In genomic region chr3:39021029-39021428, GRCh38 we compare ENCODE assay signal across 2 cellular contexts.
TF ChIP-seq lines count a peak whose summit lies in the region.

No MANE protein-coding gene starts in this region.

TF ChIP-seq in GM12878, 131 proteins besides CTCF, POLR2A, EP300 and RAD21 (continued from another document):
- TF ChIP-seq RELB (IDR thresholded peaks at IDR 0.05; ENCODE audit: low read depth) (peak; percentile 91), MTA2 (IDR thresholded peaks at IDR 0.05; ENCODE audit: low read depth) (peak; percentile 88), RAD51 (IDR thresholded peaks at IDR 0.05) (no peak), RFX5 (IDR thresholded peaks at IDR 0.05; ENCODE audit: low read depth, low read length) (peak; percentile 74), CEBPZ (IDR thresholded peaks at IDR 0.05; ENCODE audit: low read depth, low read length) (no peak), RUNX3 (IDR thresholded peaks at IDR 0.05; ENCODE audit: low read length) (peak; percentile 67)
- TF ChIP-seq, protein P1, sequence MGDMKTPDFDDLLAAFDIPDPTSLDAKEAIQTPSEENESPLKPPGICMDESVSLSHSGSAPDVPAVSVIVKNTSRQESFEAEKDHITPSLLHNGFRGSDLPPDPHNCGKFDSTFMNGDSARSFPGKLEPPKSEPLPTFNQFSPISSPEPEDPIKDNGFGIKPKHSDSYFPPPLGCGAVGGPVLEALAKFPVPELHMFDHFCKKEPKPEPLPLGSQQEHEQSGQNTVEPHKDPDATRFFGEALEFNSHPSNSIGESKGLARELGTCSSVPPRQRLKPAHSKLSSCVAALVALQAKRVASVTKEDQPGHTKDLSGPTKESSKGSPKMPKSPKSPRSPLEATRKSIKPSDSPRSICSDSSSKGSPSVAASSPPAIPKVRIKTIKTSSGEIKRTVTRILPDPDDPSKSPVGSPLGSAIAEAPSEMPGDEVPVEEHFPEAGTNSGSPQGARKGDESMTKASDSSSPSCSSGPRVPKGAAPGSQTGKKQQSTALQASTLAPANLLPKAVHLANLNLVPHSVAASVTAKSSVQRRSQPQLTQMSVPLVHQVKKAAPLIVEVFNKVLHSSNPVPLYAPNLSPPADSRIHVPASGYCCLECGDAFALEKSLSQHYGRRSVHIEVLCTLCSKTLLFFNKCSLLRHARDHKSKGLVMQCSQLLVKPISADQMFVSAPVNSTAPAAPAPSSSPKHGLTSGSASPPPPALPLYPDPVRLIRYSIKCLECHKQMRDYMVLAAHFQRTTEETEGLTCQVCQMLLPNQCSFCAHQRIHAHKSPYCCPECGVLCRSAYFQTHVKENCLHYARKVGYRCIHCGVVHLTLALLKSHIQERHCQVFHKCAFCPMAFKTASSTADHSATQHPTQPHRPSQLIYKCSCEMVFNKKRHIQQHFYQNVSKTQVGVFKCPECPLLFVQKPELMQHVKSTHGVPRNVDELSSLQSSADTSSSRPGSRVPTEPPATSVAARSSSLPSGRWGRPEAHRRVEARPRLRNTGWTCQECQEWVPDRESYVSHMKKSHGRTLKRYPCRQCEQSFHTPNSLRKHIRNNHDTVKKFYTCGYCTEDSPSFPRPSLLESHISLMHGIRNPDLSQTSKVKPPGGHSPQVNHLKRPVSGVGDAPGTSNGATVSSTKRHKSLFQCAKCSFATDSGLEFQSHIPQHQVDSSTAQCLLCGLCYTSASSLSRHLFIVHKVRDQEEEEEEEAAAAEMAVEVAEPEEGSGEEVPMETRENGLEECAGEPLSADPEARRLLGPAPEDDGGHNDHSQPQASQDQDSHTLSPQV (IDR thresholded peaks at IDR 0.05): 0 out of 2 replicates have a peak, but pooled peaks have one; percentile 28

TF ChIP-seq in WTC11, 78 proteins besides CTCF, POLR2A, EP300 and RAD21 (continued from another document):
- TF ChIP-seq, protein P2, sequence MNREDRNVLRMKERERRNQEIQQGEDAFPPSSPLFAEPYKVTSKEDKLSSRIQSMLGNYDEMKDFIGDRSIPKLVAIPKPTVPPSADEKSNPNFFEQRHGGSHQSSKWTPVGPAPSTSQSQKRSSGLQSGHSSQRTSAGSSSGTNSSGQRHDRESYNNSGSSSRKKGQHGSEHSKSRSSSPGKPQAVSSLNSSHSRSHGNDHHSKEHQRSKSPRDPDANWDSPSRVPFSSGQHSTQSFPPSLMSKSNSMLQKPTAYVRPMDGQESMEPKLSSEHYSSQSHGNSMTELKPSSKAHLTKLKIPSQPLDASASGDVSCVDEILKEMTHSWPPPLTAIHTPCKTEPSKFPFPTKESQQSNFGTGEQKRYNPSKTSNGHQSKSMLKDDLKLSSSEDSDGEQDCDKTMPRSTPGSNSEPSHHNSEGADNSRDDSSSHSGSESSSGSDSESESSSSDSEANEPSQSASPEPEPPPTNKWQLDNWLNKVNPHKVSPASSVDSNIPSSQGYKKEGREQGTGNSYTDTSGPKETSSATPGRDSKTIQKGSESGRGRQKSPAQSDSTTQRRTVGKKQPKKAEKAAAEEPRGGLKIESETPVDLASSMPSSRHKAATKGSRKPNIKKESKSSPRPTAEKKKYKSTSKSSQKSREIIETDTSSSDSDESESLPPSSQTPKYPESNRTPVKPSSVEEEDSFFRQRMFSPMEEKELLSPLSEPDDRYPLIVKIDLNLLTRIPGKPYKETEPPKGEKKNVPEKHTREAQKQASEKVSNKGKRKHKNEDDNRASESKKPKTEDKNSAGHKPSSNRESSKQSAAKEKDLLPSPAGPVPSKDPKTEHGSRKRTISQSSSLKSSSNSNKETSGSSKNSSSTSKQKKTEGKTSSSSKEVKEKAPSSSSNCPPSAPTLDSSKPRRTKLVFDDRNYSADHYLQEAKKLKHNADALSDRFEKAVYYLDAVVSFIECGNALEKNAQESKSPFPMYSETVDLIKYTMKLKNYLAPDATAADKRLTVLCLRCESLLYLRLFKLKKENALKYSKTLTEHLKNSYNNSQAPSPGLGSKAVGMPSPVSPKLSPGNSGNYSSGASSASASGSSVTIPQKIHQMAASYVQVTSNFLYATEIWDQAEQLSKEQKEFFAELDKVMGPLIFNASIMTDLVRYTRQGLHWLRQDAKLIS (CRISPR knock-in tag; IDR thresholded peaks at IDR 0.05; ENCODE audit: borderline replicate concordance): no peak
- TF ChIP-seq, protein P3, sequence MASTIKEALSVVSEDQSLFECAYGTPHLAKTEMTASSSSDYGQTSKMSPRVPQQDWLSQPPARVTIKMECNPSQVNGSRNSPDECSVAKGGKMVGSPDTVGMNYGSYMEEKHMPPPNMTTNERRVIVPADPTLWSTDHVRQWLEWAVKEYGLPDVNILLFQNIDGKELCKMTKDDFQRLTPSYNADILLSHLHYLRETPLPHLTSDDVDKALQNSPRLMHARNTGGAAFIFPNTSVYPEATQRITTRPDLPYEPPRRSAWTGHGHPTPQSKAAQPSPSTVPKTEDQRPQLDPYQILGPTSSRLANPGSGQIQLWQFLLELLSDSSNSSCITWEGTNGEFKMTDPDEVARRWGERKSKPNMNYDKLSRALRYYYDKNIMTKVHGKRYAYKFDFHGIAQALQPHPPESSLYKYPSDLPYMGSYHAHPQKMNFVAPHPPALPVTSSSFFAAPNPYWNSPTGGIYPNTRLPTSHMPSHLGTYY (CRISPR knock-in tag; IDR thresholded peaks at IDR 0.05): no peak
- TF ChIP-seq ZNF396 (CRISPR knock-in tag; IDR thresholded peaks at IDR 0.05; ENCODE audit: borderline replicate concordance) (no peak), TEAD4 (CRISPR knock-in tag; IDR thresholded peaks at IDR 0.05) (no peak), PRRX2 (CRISPR knock-in tag; IDR thresholded peaks at IDR 0.05) (no peak), ZNF219 (CRISPR knock-in tag; IDR thresholded peaks at IDR 0.05; ENCODE audit: borderline replicate concordance) (no peak), ZNF512 (CRISPR knock-in tag; IDR thresholded peaks at IDR 0.05; ENCODE audit: borderline replicate concordance) (no peak), ZNF281 (CRISPR knock-in tag; IDR thresholded peaks at IDR 0.05) (no peak), IRF2 (CRISPR knock-in tag; IDR thresholded peaks at IDR 0.05; ENCODE audit: borderline replicate concordance, low read depth) (no peak), GRHL2 (CRISPR knock-in tag; IDR thresholded peaks at IDR 0.05; ENCODE audit: insufficient replicate concordance, severe bottlenecking) (no peak), ELF4 (CRISPR knock-in tag; IDR thresholded peaks at IDR 0.05; ENCODE audit: low read depth) (no peak), MLX (CRISPR knock-in tag; IDR thresholded peaks at IDR 0.05) (no peak), FOXK1 (CRISPR knock-in tag; IDR thresholded peaks at IDR 0.05) (no peak)
- TF ChIP-seq, protein P4, sequence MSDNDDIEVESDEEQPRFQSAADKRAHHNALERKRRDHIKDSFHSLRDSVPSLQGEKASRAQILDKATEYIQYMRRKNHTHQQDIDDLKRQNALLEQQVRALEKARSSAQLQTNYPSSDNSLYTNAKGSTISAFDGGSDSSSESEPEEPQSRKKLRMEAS (CRISPR knock-in tag; IDR thresholded peaks at IDR 0.05): no peak
- TF ChIP-seq, protein P5, sequence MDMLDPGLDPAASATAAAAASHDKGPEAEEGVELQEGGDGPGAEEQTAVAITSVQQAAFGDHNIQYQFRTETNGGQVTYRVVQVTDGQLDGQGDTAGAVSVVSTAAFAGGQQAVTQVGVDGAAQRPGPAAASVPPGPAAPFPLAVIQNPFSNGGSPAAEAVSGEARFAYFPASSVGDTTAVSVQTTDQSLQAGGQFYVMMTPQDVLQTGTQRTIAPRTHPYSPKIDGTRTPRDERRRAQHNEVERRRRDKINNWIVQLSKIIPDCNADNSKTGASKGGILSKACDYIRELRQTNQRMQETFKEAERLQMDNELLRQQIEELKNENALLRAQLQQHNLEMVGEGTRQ (CRISPR knock-in tag; IDR thresholded peaks at IDR 0.05): no peak
- TF ChIP-seq, protein P6, sequence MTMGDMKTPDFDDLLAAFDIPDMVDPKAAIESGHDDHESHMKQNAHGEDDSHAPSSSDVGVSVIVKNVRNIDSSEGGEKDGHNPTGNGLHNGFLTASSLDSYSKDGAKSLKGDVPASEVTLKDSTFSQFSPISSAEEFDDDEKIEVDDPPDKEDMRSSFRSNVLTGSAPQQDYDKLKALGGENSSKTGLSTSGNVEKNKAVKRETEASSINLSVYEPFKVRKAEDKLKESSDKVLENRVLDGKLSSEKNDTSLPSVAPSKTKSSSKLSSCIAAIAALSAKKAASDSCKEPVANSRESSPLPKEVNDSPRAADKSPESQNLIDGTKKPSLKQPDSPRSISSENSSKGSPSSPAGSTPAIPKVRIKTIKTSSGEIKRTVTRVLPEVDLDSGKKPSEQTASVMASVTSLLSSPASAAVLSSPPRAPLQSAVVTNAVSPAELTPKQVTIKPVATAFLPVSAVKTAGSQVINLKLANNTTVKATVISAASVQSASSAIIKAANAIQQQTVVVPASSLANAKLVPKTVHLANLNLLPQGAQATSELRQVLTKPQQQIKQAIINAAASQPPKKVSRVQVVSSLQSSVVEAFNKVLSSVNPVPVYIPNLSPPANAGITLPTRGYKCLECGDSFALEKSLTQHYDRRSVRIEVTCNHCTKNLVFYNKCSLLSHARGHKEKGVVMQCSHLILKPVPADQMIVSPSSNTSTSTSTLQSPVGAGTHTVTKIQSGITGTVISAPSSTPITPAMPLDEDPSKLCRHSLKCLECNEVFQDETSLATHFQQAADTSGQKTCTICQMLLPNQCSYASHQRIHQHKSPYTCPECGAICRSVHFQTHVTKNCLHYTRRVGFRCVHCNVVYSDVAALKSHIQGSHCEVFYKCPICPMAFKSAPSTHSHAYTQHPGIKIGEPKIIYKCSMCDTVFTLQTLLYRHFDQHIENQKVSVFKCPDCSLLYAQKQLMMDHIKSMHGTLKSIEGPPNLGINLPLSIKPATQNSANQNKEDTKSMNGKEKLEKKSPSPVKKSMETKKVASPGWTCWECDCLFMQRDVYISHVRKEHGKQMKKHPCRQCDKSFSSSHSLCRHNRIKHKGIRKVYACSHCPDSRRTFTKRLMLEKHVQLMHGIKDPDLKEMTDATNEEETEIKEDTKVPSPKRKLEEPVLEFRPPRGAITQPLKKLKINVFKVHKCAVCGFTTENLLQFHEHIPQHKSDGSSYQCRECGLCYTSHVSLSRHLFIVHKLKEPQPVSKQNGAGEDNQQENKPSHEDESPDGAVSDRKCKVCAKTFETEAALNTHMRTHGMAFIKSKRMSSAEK (CRISPR knock-in tag; IDR thresholded peaks at IDR 0.05; ENCODE audit: borderline replicate concordance): no peak
TF ChIP-seq in WTC11: peak in this region for 0.
